In the genomic region with DNA sequence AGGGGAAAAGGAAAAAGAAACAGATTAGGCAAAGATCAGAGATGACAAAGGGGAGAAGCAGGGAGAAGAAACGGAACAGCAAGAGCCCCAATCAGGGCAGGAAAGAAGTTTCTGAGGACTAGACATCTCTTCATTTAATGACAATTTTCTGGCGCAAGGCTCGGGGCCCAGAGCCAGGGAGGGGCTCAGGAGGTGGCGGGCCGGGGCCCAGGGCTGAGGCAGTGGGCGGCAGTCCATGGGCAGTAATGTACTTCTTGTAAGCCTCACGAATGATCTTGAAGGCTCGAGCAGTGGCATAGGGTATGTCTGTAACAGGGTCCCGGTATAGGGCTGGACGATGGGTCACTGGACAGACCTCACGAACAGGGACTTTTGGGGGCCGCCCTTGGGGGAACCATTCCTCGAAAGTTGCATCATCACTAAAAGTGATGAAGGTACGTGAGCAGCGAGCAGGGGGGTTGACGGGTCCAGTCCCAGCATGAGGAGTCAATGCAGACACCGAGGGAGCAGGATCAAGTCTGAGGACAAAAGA, we compare ENCODE assay signal across 17 cellular contexts. TPM values are rescaled to one million over a fixed set of nuclear protein-coding genes. Genes with fewer than 3 reads are reported as not detected.
DNase-seq lines count a peak whose midpoint lies in the region; ATAC-seq and TF ChIP-seq lines count a peak whose summit lies in the region.
"Had no signal": no experiment of that assay in that cellular context is flagged by ENCODE, and none has a peak within 500 bp of the region (broad histone marks: within the 10 kb centered on the region; RNA-seq: fewer than 3 reads in every experiment).

No MANE protein-coding gene starts in this region.

- no peaks in the 10 kb centered on the region for H3K27me3 ChIP-seq in esophagus muscularis mucosa
- H3K27me3 ChIP-seq in skeletal muscle tissue (ENCODE audit: control insufficient read depth in 3 of 3, insufficient read depth in 3 of 3, low read length in 3 of 3) = no peaks in the 10 kb centered on the region
- H3K27me3 ChIP-seq in mesenchymal stem cell (ENCODE audit: control insufficient read depth in 1 of 2, insufficient read depth in 1 of 2, low read length in 2 of 2) = no peaks in the 10 kb centered on the region
- H3K27me3 ChIP-seq: BLaER1, Peyer's patch had no signal

- no peak overlapping the region for H3K18ac ChIP-seq in mesenchymal stem cell (ENCODE audit: low read depth in 1 of 2, low read length in 2 of 2)

- peaks cover 25% of the 10 kb centered on the region for H3K36me3 Mint-ChIP-seq in activated CD8-positive, alpha-beta T cell treated with anti-CD3 and anti-CD28 coated beads for 36 hours (ENCODE audit: low read depth)
- H3K36me3 Mint-ChIP-seq in activated CD8-positive, alpha-beta T cell treated with anti-CD3 and anti-CD28 coated beads, Interleukin-2, amount 10 ng/mL, durations not matched to agents 7 days and 5 days (ENCODE audit: low read depth) = peaks cover 44% of the 10 kb centered on the region

- H2BK15ac ChIP-seq in mesenchymal stem cell (ENCODE audit: low read depth, poor library complexity, severe bottlenecking) = no peak overlapping the region

- H3K4me1 Mint-ChIP-seq in activated CD8-positive, alpha-beta T cell treated with anti-CD3 and anti-CD28 coated beads for 36 hours (ENCODE audit: low read depth) = no peaks in the 10 kb centered on the region
- no peaks in the 10 kb centered on the region for H3K4me1 Mint-ChIP-seq in activated CD8-positive, alpha-beta T cell treated with anti-CD3 and anti-CD28 coated beads, Interleukin-2, amount 10 ng/mL, durations not matched to agents 7 days and 5 days (ENCODE audit: low read depth)

- TF ChIP-seq EP300 in esophagus muscularis mucosa (IDR thresholded peaks at IDR 0.05) = no peak

- H3K4me1 ChIP-seq in esophagus muscularis mucosa = peaks cover 9 to 25% (median 22%) of the 10 kb centered on the region in 4 donors
- H3K4me1 ChIP-seq in skeletal muscle tissue (ENCODE audit: control insufficient read depth in 3 of 3, insufficient read depth in 3 of 3, low read length in 3 of 3) = peaks cover 14 to 26% (median 22%) of the 10 kb centered on the region in 3 donors
- H3K4me1 ChIP-seq in mesenchymal stem cell (ENCODE audit: control insufficient read depth, insufficient read depth, low read depth, low read length) = no peaks in the 10 kb centered on the region
- H3K4me1 ChIP-seq: BLaER1, Peyer's patch had no signal

- no peaks in the 10 kb centered on the region for H3K9me3 Mint-ChIP-seq in activated CD8-positive, alpha-beta T cell treated with anti-CD3 and anti-CD28 coated beads for 36 hours
- no peaks in the 10 kb centered on the region for H3K9me3 Mint-ChIP-seq in activated CD8-positive, alpha-beta T cell treated with anti-CD3 and anti-CD28 coated beads, Interleukin-2, amount 10 ng/mL, durations not matched to agents 7 days and 5 days (ENCODE audit: insufficient read depth)

- H3K79me1 ChIP-seq in mesenchymal stem cell (replicated peaks; ENCODE audit: low read length, poor library complexity, severe bottlenecking) = peaks cover 10% of the 10 kb centered on the region

- H3K27ac Mint-ChIP-seq in activated CD8-positive, alpha-beta T cell treated with anti-CD3 and anti-CD28 coated beads for 36 hours = peak overlapping the region; percentile 70
- no peak overlapping the region for H3K27ac Mint-ChIP-seq in activated CD8-positive, alpha-beta T cell treated with anti-CD3 and anti-CD28 coated beads, Interleukin-2, amount 10 ng/mL, durations not matched to agents 7 days and 5 days

- no peak overlapping the region for H3K4me3 Mint-ChIP-seq in activated CD8-positive, alpha-beta T cell treated with anti-CD3 and anti-CD28 coated beads for 36 hours
- no peak overlapping the region for H3K4me3 Mint-ChIP-seq in activated CD8-positive, alpha-beta T cell treated with anti-CD3 and anti-CD28 coated beads, Interleukin-2, amount 10 ng/mL, durations not matched to agents 7 days and 5 days

- H4K91ac ChIP-seq in mesenchymal stem cell (ENCODE audit: low read length) = no peak overlapping the region

- no peak overlapping the region for H2BK12ac ChIP-seq in mesenchymal stem cell (ENCODE audit: low read length in 2 of 2)

- no peak overlapping the region for H3K4me2 ChIP-seq in mesenchymal stem cell (ENCODE audit: low read length, poor library complexity, severe bottlenecking)
- H3K4me2 ChIP-seq: BLaER1 had no signal

- no peaks in the 10 kb centered on the region for H3K27me3 Mint-ChIP-seq in activated CD8-positive, alpha-beta T cell treated with anti-CD3 and anti-CD28 coated beads for 36 hours
- no peaks in the 10 kb centered on the region for H3K27me3 Mint-ChIP-seq in activated CD8-positive, alpha-beta T cell treated with anti-CD3 and anti-CD28 coated beads, Interleukin-2, amount 10 ng/mL, durations not matched to agents 7 days and 5 days (ENCODE audit: low read depth)

- H3K36me3 ChIP-seq in esophagus muscularis mucosa = peaks cover 41 to 86% (median 78%) of the 10 kb centered on the region in 4 donors
- H3K36me3 ChIP-seq in skeletal muscle tissue (ENCODE audit: control insufficient read depth in 3 of 3, insufficient read depth in 3 of 3, low read length in 3 of 3) = peaks cover 45 to 59% (median 55%) of the 10 kb centered on the region in 3 donors
- H3K36me3 ChIP-seq in mesenchymal stem cell (ENCODE audit: control insufficient read depth in 1 of 2, insufficient read depth in 2 of 2, low read depth in 1 of 2, low read length in 2 of 2) = peaks cover 60 to 76% of the 10 kb centered on the region in 2 experiments

- CTCF ChIA-PET in activated CD8-positive, alpha-beta T cell treated with anti-CD3 and anti-CD28 coated beads for 36 hours (lab: Charles Lee) = interaction anchor here (0.7 to 2.3 kb wide), 8 partner anchors 12 to 77 kb away, joined by 3 to 8 read pairs (median 4); a partner anchor contains a TSS
- CTCF ChIA-PET in activated CD8-positive, alpha-beta T cell treated with anti-CD3 and anti-CD28 coated beads, Interleukin-2, amount 10 ng/mL, durations not matched to agents 7 days and 5 days (lab: Charles Lee) = interaction anchor here (0.9 to 4.0 kb wide), 6 partner anchors 12 to 78 kb away, joined by 4 to 18 read pairs (median 4); a partner anchor contains a TSS
- CTCF ChIA-PET in RWPE1 (lab: Yijun Ruan, JAX) = interaction anchor here (0.5 to 0.7 kb wide), 2 partner anchors 35 to 613 kb away, joined by 4 to 6 read pairs; no protein-coding TSS in a partner anchor

- no peak overlapping the region for H2BK120ac ChIP-seq in mesenchymal stem cell (ENCODE audit: low read depth, low read length)

- ATAC-seq in activated CD8-positive, alpha-beta T cell treated with anti-CD3 and anti-CD28 coated beads for 36 hours = no peak
- no peak for ATAC-seq in activated CD8-positive, alpha-beta T cell treated with anti-CD3 and anti-CD28 coated beads, Interleukin-2, amount 10 ng/mL, durations not matched to agents 7 days and 5 days

- H3K27ac ChIP-seq in RWPE1 (peak overlapping the region; percentile 17; the same call in 1 of the 2 replicates), esophagus muscularis mucosa (replicated peaks in 1 of 4) (peak overlapping the region; percentile 70 to 75 (median 72)), skeletal muscle tissue (ENCODE audit: low read depth, low read length) (peak overlapping the region; percentile 90), mesenchymal stem cell (ENCODE audit: low read length, poor library complexity, severe bottlenecking) (no peak overlapping the region)
- H3K27ac ChIP-seq: 22Rv1, BLaER1, Peyer's patch had no signal

- H3K4ac ChIP-seq in mesenchymal stem cell (ENCODE audit: low read depth in 1 of 2, low read length in 2 of 2) = no peak overlapping the region

- H2AFZ ChIP-seq in mesenchymal stem cell (ENCODE audit: low read depth, low read length) = no peak overlapping the region

- TF ChIP-seq CTCF in activated CD8-positive, alpha-beta T cell treated with anti-CD3 and anti-CD28 coated beads for 36 hours (IDR thresholded peaks at IDR 0.05) = no peak
- TF ChIP-seq CTCF in RWPE1 (conservative IDR thresholded peaks at IDR 0.05; ENCODE audit: low read depth) (no peak), esophagus muscularis mucosa (IDR thresholded peaks at IDR 0.05) (no peak)

- H3K4me3 ChIP-seq in esophagus muscularis mucosa (no peak overlapping the region), skeletal muscle tissue (ENCODE audit: low read length in 3 of 3) (no peak overlapping the region), mesenchymal stem cell (ENCODE audit: insufficient read depth in 1 of 2, low read depth in 1 of 2, low read length in 2 of 2) (no peak overlapping the region)
- H3K4me3 ChIP-seq: BLaER1, Peyer's patch had no signal

- H4K8ac ChIP-seq in mesenchymal stem cell (ENCODE audit: low read length) = no peak overlapping the region

- WGBS in esophagus muscularis mucosa = 83% methylated on average over 17 of the region's 17 CpGs
- WGBS in mesenchymal stem cell = 97% methylated on average over 17 of the region's 17 CpGs

- POLR2A ChIA-PET in activated CD8-positive, alpha-beta T cell treated with anti-CD3 and anti-CD28 coated beads for 36 hours (lab: Charles Lee) = interaction anchor here (0.6 to 0.9 kb wide), 2 partner anchors 11 to 63 kb away, joined by 3 read pairs; no protein-coding TSS in a partner anchor
- POLR2A ChIA-PET in activated CD8-positive, alpha-beta T cell treated with anti-CD3 and anti-CD28 coated beads, Interleukin-2, amount 10 ng/mL, durations not matched to agents 7 days and 5 days (lab: Charles Lee) = interaction anchor here (1.3 kb wide), 1 partner anchor 13 kb away, joined by 4 read pairs; a partner anchor contains a TSS
- POLR2A ChIA-PET in RWPE1 (lab: Yijun Ruan, JAX; ENCODE audit: low non-redundant PET) = no interaction called here

- no peak overlapping the region for H2AK5ac ChIP-seq in mesenchymal stem cell (ENCODE audit: low read length, severe bottlenecking)

- H3K9me3 ChIP-seq in esophagus muscularis mucosa (no peaks in the 10 kb centered on the region), skeletal muscle tissue (ENCODE audit: control insufficient read depth in 3 of 3, low read length in 3 of 3) (no peaks in the 10 kb centered on the region), mesenchymal stem cell (ENCODE audit: control insufficient read depth, low read length) (no peaks in the 10 kb centered on the region)
- H3K9me3 ChIP-seq: BLaER1, Peyer's patch had no signal

- no peak for DNase-seq in activated CD8-positive, alpha-beta T cell treated with anti-CD3 and anti-CD28 coated beads for 36 hours
- no peak for DNase-seq in activated CD8-positive, alpha-beta T cell treated with anti-CD3 and anti-CD28 coated beads, Interleukin-2, amount 10 ng/mL, durations not matched to agents 7 days and 5 days
- DNase-seq in RWPE1 (ENCODE audit: low spot score) (no peak), esophagus muscularis mucosa (ENCODE audit: extremely low spot score) (no peak), NCI-H524 (lab: John Stamatoyannopoulos, UW) (no peak), NCI-H774 (lab: John Stamatoyannopoulos, UW) (no peak), mesenchymal stem cell (no peak)
- DNase-seq: DMS153, MM.1S, NCI-H1105 treated with DMSO at 0.1 percent for 48 hours, NCI-H187, NCI-H446, NCI-H748 treated with DMSO at 0.1 percent for 48 hours, Peyer's patch had no signal

- peak overlapping the region in 2 of 3 donors; percentile 33 to 92 for H3K9ac ChIP-seq in skeletal muscle tissue (ENCODE audit: low read depth in 1 of 3, low read length in 3 of 3)
- H3K9ac ChIP-seq in mesenchymal stem cell (ENCODE audit: low read length) = no peak overlapping the region

- H2BK5ac ChIP-seq in mesenchymal stem cell (ENCODE audit: low read depth, low read length, poor library complexity, severe bottlenecking) = no peak overlapping the region

- H3K23ac ChIP-seq in mesenchymal stem cell (ENCODE audit: low read length in 2 of 2) = no peak overlapping the region

- no peak for TF ChIP-seq POLR2A in esophagus muscularis mucosa (IDR thresholded peaks at IDR 0.05; ENCODE audit: low read depth)

- no peak overlapping the region for H3K14ac ChIP-seq in mesenchymal stem cell (ENCODE audit: low read length in 2 of 2)

- intact Hi-C loops in activated CD8-positive, alpha-beta T cell treated with anti-CD3 and anti-CD28 coated beads for 36 hours (cut with micrococcal nuclease) = no loop called here
- intact Hi-C loops in esophagus muscularis mucosa (cut with DNase I) = no loop called here

RNA-seq across cellular contexts. Expression of a gene that starts 0.8 kb away (rescaled TPM):
- total RNA-seq in activated CD8-positive, alpha-beta T cell treated with anti-CD3 and anti-CD28 coated beads for 36 hours = 1 to 10 TPM; 1.9 to 2.5 TPM
- total RNA-seq in activated CD8-positive, alpha-beta T cell treated with anti-CD3 and anti-CD28 coated beads, Interleukin-2, amount 10 ng/mL, durations not matched to agents 7 days and 5 days = 1 to 10 TPM; 2.2 to 3.4 TPM
- total RNA-seq in esophagus muscularis mucosa (1 to 10 TPM in 2 of 4 donors, not detected in 2; 1.5 to 1.6 TPM), skeletal muscle tissue (50.6 TPM)
- polyA plus RNA-seq in mesenchymal stem cell (2013, experiment 1 of 2) = 0.06 TPM
- 0.14 TPM for polyA plus RNA-seq in mesenchymal stem cell (2013, experiment 2 of 2)

RNA-seq across cellular contexts. Expression of a gene that starts 10.6 kb away (rescaled TPM):
- 10 to 100 TPM; 57.0 to 59.6 TPM for total RNA-seq in activated CD8-positive, alpha-beta T cell treated with anti-CD3 and anti-CD28 coated beads for 36 hours
- 10 to 100 TPM; 53.0 to 55.9 TPM for total RNA-seq in activated CD8-positive, alpha-beta T cell treated with anti-CD3 and anti-CD28 coated beads, Interleukin-2, amount 10 ng/mL, durations not matched to agents 7 days and 5 days
- total RNA-seq in esophagus muscularis mucosa (10 to 100 TPM; 11.2 to 39.3 (median 21.4) TPM), skeletal muscle tissue (24.5 TPM)
- 51.1 TPM for polyA plus RNA-seq in mesenchymal stem cell (2013, experiment 1 of 2)
- 52.4 TPM for polyA plus RNA-seq in mesenchymal stem cell (2013, experiment 2 of 2)

RNA-seq across cellular contexts. Expression of a gene that starts 10.9 kb away (rescaled TPM):
- 1 to 10 TPM; 4.5 TPM for total RNA-seq in activated CD8-positive, alpha-beta T cell treated with anti-CD3 and anti-CD28 coated beads for 36 hours
- total RNA-seq in activated CD8-positive, alpha-beta T cell treated with anti-CD3 and anti-CD28 coated beads, Interleukin-2, amount 10 ng/mL, durations not matched to agents 7 days and 5 days = 1 to 10 TPM; 3.7 to 4.3 TPM
- total RNA-seq in esophagus muscularis mucosa (10 to 100 TPM; 10.9 to 23.5 (median 12.6) TPM), skeletal muscle tissue (9.9 TPM)
- 5.9 TPM for polyA plus RNA-seq in mesenchymal stem cell (2013, experiment 1 of 2)
- polyA plus RNA-seq in mesenchymal stem cell (2013, experiment 2 of 2) = 5.2 TPM

RNA-seq across cellular contexts. Expression of a gene that starts 13.4 kb away (rescaled TPM):
- total RNA-seq in activated CD8-positive, alpha-beta T cell treated with anti-CD3 and anti-CD28 coated beads for 36 hours = 10 to 100 TPM; 47.4 to 61.0 TPM
- 10 to 100 TPM; 59.8 to 61.7 TPM for total RNA-seq in activated CD8-positive, alpha-beta T cell treated with anti-CD3 and anti-CD28 coated beads, Interleukin-2, amount 10 ng/mL, durations not matched to agents 7 days and 5 days
- total RNA-seq in esophagus muscularis mucosa = 10 to 100 TPM; 45.7 to 57.0 (median 54.3) TPM
- total RNA-seq in skeletal muscle tissue = 35.0 TPM
- polyA plus RNA-seq in mesenchymal stem cell (2013, experiment 1 of 2) = 41.7 TPM
- 39.3 TPM for polyA plus RNA-seq in mesenchymal stem cell (2013, experiment 2 of 2)

RNA-seq across cellular contexts. Expression of a gene that starts 20.1 kb away (rescaled TPM):
- 10 to 100 TPM; 16.1 to 17.5 TPM for total RNA-seq in activated CD8-positive, alpha-beta T cell treated with anti-CD3 and anti-CD28 coated beads for 36 hours
- 10 to 100 TPM; 18.5 to 20.0 TPM for total RNA-seq in activated CD8-positive, alpha-beta T cell treated with anti-CD3 and anti-CD28 coated beads, Interleukin-2, amount 10 ng/mL, durations not matched to agents 7 days and 5 days
- 1 to 10 TPM; 2.8 to 8.3 (median 5.0) TPM for total RNA-seq in esophagus muscularis mucosa
- 4.2 TPM for total RNA-seq in skeletal muscle tissue
- not detected for polyA plus RNA-seq in mesenchymal stem cell (2013, experiment 1 of 2)
- polyA plus RNA-seq in mesenchymal stem cell (2013, experiment 2 of 2) = not detected

Comparison
In these comparisons a context has a peak if more than half of its experiments do, and no peak if none do; other contexts are left out.
1. RNA of a gene that starts 0.8 kb away (total RNA-seq): 50.6 TPM in skeletal muscle tissue (single experiment); 2.2 to 3.4 TPM in activated CD8-positive, alpha-beta T cell treated with anti-CD3 and anti-CD28 coated beads, Interleukin-2, amount 10 ng/mL, durations not matched to agents 7 days and 5 days, 1.9 to 2.5 TPM in activated CD8-positive, alpha-beta T cell treated with anti-CD3 and anti-CD28 coated beads for 36 hours and 1.5 to 1.6 TPM in esophagus muscularis mucosa; every median in the first group is over 10 times any median in the second.